In genomic region chr2:54709341-54709809, GRCh38 we compare ENCODE assay signal across 1 cellular context.
TF ChIP-seq lines count a peak whose summit lies in the region.

No MANE protein-coding gene starts in this region.

TF ChIP-seq in SK-N-SH, 30 proteins besides CTCF, POLR2A, EP300 and RAD21 (continued from another document):
- TF ChIP-seq, protein P1, sequence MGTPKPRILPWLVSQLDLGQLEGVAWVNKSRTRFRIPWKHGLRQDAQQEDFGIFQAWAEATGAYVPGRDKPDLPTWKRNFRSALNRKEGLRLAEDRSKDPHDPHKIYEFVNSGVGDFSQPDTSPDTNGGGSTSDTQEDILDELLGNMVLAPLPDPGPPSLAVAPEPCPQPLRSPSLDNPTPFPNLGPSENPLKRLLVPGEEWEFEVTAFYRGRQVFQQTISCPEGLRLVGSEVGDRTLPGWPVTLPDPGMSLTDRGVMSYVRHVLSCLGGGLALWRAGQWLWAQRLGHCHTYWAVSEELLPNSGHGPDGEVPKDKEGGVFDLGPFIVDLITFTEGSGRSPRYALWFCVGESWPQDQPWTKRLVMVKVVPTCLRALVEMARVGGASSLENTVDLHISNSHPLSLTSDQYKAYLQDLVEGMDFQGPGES (IDR thresholded peaks at IDR 0.05; ENCODE audit: low read depth, low read length): no peak
- TF ChIP-seq REST (IDR thresholded peaks at IDR 0.05; ENCODE audit: low read depth, low read length): no peak
- TF ChIP-seq, protein P2, sequence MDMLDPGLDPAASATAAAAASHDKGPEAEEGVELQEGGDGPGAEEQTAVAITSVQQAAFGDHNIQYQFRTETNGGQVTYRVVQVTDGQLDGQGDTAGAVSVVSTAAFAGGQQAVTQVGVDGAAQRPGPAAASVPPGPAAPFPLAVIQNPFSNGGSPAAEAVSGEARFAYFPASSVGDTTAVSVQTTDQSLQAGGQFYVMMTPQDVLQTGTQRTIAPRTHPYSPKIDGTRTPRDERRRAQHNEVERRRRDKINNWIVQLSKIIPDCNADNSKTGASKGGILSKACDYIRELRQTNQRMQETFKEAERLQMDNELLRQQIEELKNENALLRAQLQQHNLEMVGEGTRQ (IDR thresholded peaks at IDR 0.05; ENCODE audit: borderline replicate concordance, low read depth, low read length): no peak
- TF ChIP-seq MAX (IDR thresholded peaks at IDR 0.05; ENCODE audit: low read depth): no peak
- TF ChIP-seq NFIC (IDR thresholded peaks at IDR 0.05; ENCODE audit: borderline replicate concordance): no peak
- no peak for TF ChIP-seq SIN3A (IDR thresholded peaks at IDR 0.05; ENCODE audit: borderline replicate concordance, low read depth, low read length)
- no peak for TF ChIP-seq FOXJ3 (CRISPR knock-in tag; IDR thresholded peaks at IDR 0.05)
- no peak for TF ChIP-seq PBX3 (IDR thresholded peaks at IDR 0.05)
- no peak for TF ChIP-seq RCOR1 (IDR thresholded peaks at IDR 0.05; ENCODE audit: low read length)
